24 cellular contexts compared by ENCODE assay signal in the genomic region with DNA sequence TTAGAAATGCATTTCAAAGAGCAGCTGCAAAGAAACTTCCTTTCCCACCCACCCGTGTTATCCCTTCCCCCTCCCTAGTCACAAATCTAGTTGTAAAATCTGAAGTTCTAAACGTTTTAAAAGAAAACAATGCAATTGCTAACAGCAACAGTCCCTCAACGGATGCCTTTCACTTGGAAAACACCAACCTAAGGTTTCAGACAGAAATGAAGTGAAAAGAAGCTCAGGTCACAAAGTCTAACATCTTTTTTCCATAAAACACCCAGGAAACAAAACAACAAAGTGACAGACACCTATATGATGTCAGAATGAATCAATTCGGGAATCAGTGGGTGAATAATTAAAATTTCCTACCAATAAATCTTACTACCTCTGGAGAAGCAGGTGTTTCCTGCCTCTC.
DNase-seq lines count a peak whose midpoint lies in the region; ATAC-seq and TF ChIP-seq lines count a peak whose summit lies in the region.
"Had no signal": no experiment of that assay in that cellular context is flagged by ENCODE, and none has a peak within 500 bp of the region (broad histone marks: within the 10 kb centered on the region; RNA-seq: fewer than 3 reads in every experiment).

No MANE protein-coding gene starts in this region.

- H3K4me1 ChIP-seq in BLaER1 treated with 17β-estradiol and CSF1 and Interleukin-3, amounts not matched to agents 10 nM and 100 nM, result peaks cover 25 to 37% (median 30%) of the 10 kb centered on the region in 10 experiments
- H3K4me1 ChIP-seq in upper lobe of right lung, result peaks cover 15% of the 10 kb centered on the region
- H3K4me1 ChIP-seq: BE2C had no signal

- H3K4me3 ChIP-seq in BLaER1 treated with 17β-estradiol and CSF1 and Interleukin-3, amounts not matched to agents 10 nM and 100 nM, result no peak overlapping the region
- H3K4me3 ChIP-seq in upper lobe of right lung, result no peak overlapping the region
- H3K4me3 ChIP-seq: SK-N-MC had no signal

- ATAC-seq in activated T-cell treated with anti-CD3 and anti-CD28 coated beads, Interleukin-2, amount 50 U/mL, for 4 hours, result peak; percentile 19 to 32
- ATAC-seq in HG02571 (IDR thresholded peaks at IDR 0.05; ENCODE audit: unreplicated experiment), result no peak
- no peak for ATAC-seq in esophagus mucosa
- no peak for ATAC-seq in upper lobe of right lung

- intact Hi-C loops in activated T-helper 1 cell treated with anti-CD3 and anti-CD28 coated beads, Interleukin-12 subunit alpha, Interleukin-12 subunit beta, Interleukin-2, Interleukin-4 antibody, amounts not matched to agents 30 ng/mL and 10 ng/mL and 1 ng/mL, durations not matched to agents 14 hours and 24 hours and 36 hours (cut with micrococcal nuclease), result loop anchor here (2.0 to 5.0 kb wide), 6 partner anchors 273 to 1267 kb away; partner anchors contain the start of gene UBTD2
- intact Hi-C loops in upper lobe of right lung (cut with DNase I), result loop anchor here (10.0 kb wide), 1 partner anchor 491 kb away; the partner anchor contains the start of gene FGF18

- no peak overlapping the region for H3K27ac ChIP-seq in BLaER1 treated with 17β-estradiol and CSF1 and Interleukin-3, amounts not matched to agents 10 nM and 100 nM
- no peak overlapping the region for H3K27ac ChIP-seq in upper lobe of right lung
- H3K27ac ChIP-seq: SK-N-MC had no signal

- DNase-seq in activated T-cell treated with anti-CD3 and anti-CD28 coated beads, Interleukin-2, amount 50 U/mL, for 4 hours, result no peak
- DNase-seq in activated T-cell treated with anti-CD3 and anti-CD28 coated beads, Interleukin-2, amount 50 U/mL, for 1 hour, result no peak
- no peak for DNase-seq in activated T-helper 1 cell treated with anti-CD3 and anti-CD28 coated beads, Interleukin-12 subunit alpha, Interleukin-12 subunit beta, Interleukin-2, Interleukin-4 antibody, amounts not matched to agents 30 ng/mL and 10 ng/mL and 1 ng/mL, durations not matched to agents 14 hours and 24 hours and 36 hours (ENCODE audit: low spot score)
- DNase-seq in left kidney (ENCODE audit: low read depth, low spot score), result peak; percentile 14
- DNase-seq in upper lobe of right lung, result no peak
- DNase-seq: activated CD4-positive, CD25-positive, alpha-beta regulatory T cell treated with anti-CD3 and anti-CD28 coated beads, Interleukin-2, amount 50 U/mL, for 72 hours; activated effector memory CD4-positive, alpha-beta T cell treated with Interleukin-2 at 50 U/mL for 16 hours; amniotic stem cell; BE2C; COR-L47; DMS53; effector CD8-positive, alpha-beta T cell; foreskin fibroblast; HCEC 1CT; head of caudate nucleus; naive B cell; NCI-H2081 treated with DMSO at 0.1 percent for 48 hours; NCI-H345; occipital lobe had no signal

- H3K4me1 Mint-ChIP-seq in activated T-cell treated with anti-CD3 and anti-CD28 coated beads, Interleukin-2, amount 50 U/mL, for 4 hours (ENCODE audit: low read depth), result peaks cover 45% of the 10 kb centered on the region
- H3K4me1 Mint-ChIP-seq in activated T-helper 1 cell treated with anti-CD3 and anti-CD28 coated beads, Interleukin-12 subunit alpha, Interleukin-12 subunit beta, Interleukin-2, Interleukin-4 antibody, amounts not matched to agents 30 ng/mL and 10 ng/mL and 1 ng/mL, durations not matched to agents 14 hours and 24 hours and 36 hours (ENCODE audit: low read depth), result peaks cover 33% of the 10 kb centered on the region

- TF ChIP-seq CTCF in upper lobe of right lung (IDR thresholded peaks at IDR 0.05), result no peak

- peaks cover 20 to 64% (median 43%) of the 10 kb centered on the region in 11 experiments for H3K36me3 ChIP-seq in BLaER1 treated with 17β-estradiol and CSF1 and Interleukin-3, amounts not matched to agents 10 nM and 100 nM
- peaks cover 16% of the 10 kb centered on the region for H3K36me3 ChIP-seq in upper lobe of right lung
- H3K36me3 ChIP-seq: BE2C had no signal

- H3K27ac Mint-ChIP-seq in activated T-helper 1 cell treated with anti-CD3 and anti-CD28 coated beads, Interleukin-12 subunit alpha, Interleukin-12 subunit beta, Interleukin-2, Interleukin-4 antibody, amounts not matched to agents 30 ng/mL and 10 ng/mL and 1 ng/mL, durations not matched to agents 14 hours and 24 hours and 36 hours, result peak overlapping the region; percentile 89
- H3K27ac Mint-ChIP-seq: mesothelial cell of epicardium had no signal

- no peaks in the 10 kb centered on the region for H3K9me3 Mint-ChIP-seq in activated T-cell treated with anti-CD3 and anti-CD28 coated beads, Interleukin-2, amount 50 U/mL, for 4 hours
- no peaks in the 10 kb centered on the region for H3K9me3 Mint-ChIP-seq in activated T-helper 1 cell treated with anti-CD3 and anti-CD28 coated beads, Interleukin-12 subunit alpha, Interleukin-12 subunit beta, Interleukin-2, Interleukin-4 antibody, amounts not matched to agents 30 ng/mL and 10 ng/mL and 1 ng/mL, durations not matched to agents 14 hours and 24 hours and 36 hours
- H3K9me3 Mint-ChIP-seq: mesothelial cell of epicardium, naive B cell had no signal

- H3K36me3 Mint-ChIP-seq in activated T-cell treated with anti-CD3 and anti-CD28 coated beads, Interleukin-2, amount 50 U/mL, for 4 hours (ENCODE audit: insufficient read depth), result peaks cover 12% of the 10 kb centered on the region
- peaks cover 12% of the 10 kb centered on the region for H3K36me3 Mint-ChIP-seq in activated T-helper 1 cell treated with anti-CD3 and anti-CD28 coated beads, Interleukin-12 subunit alpha, Interleukin-12 subunit beta, Interleukin-2, Interleukin-4 antibody, amounts not matched to agents 30 ng/mL and 10 ng/mL and 1 ng/mL, durations not matched to agents 14 hours and 24 hours and 36 hours (ENCODE audit: low read depth)
- H3K36me3 Mint-ChIP-seq: naive B cell had no signal

- peak overlapping the region; percentile 11 for H3K4me3 Mint-ChIP-seq in activated T-cell treated with anti-CD3 and anti-CD28 coated beads, Interleukin-2, amount 50 U/mL, for 4 hours
- no peak overlapping the region for H3K4me3 Mint-ChIP-seq in activated T-helper 1 cell treated with anti-CD3 and anti-CD28 coated beads, Interleukin-12 subunit alpha, Interleukin-12 subunit beta, Interleukin-2, Interleukin-4 antibody, amounts not matched to agents 30 ng/mL and 10 ng/mL and 1 ng/mL, durations not matched to agents 14 hours and 24 hours and 36 hours
- H3K4me3 Mint-ChIP-seq: mesothelial cell of epicardium, naive B cell had no signal

- peaks cover 67 to 100% (median 95%) of the 10 kb centered on the region in 11 experiments for H4K20me1 ChIP-seq in BLaER1 treated with 17β-estradiol and CSF1 and Interleukin-3, amounts not matched to agents 10 nM and 100 nM

- no peaks in the 10 kb centered on the region for H3K27me3 ChIP-seq in BLaER1 treated with 17β-estradiol and CSF1 and Interleukin-3, amounts not matched to agents 10 nM and 100 nM
- no peaks in the 10 kb centered on the region for H3K27me3 ChIP-seq in upper lobe of right lung
- H3K27me3 ChIP-seq: BE2C had no signal

- peak overlapping the region; percentile 18 to 81 (median 61); a peak in 21 of 22 replicates for H3K4me2 ChIP-seq in BLaER1 treated with 17β-estradiol and CSF1 and Interleukin-3, amounts not matched to agents 10 nM and 100 nM

- H3K9ac ChIP-seq in BLaER1 treated with 17β-estradiol and CSF1 and Interleukin-3, amounts not matched to agents 10 nM and 100 nM, result peak overlapping the region in 5 of 11 experiments; percentile 12 to 44 (median 17); a peak in 3 of 22 replicates

- no peaks in the 10 kb centered on the region for H3K9me3 ChIP-seq in BLaER1 treated with 17β-estradiol and CSF1 and Interleukin-3, amounts not matched to agents 10 nM and 100 nM (replicated peaks in 1 of 11)
- no peaks in the 10 kb centered on the region for H3K9me3 ChIP-seq in upper lobe of right lung
- H3K9me3 ChIP-seq: BE2C had no signal

- H3K27me3 Mint-ChIP-seq in activated T-cell treated with anti-CD3 and anti-CD28 coated beads, Interleukin-2, amount 50 U/mL, for 4 hours (ENCODE audit: low read depth), result no peaks in the 10 kb centered on the region
- H3K27me3 Mint-ChIP-seq in activated T-helper 1 cell treated with anti-CD3 and anti-CD28 coated beads, Interleukin-12 subunit alpha, Interleukin-12 subunit beta, Interleukin-2, Interleukin-4 antibody, amounts not matched to agents 30 ng/mL and 10 ng/mL and 1 ng/mL, durations not matched to agents 14 hours and 24 hours and 36 hours (ENCODE audit: insufficient read depth), result no peaks in the 10 kb centered on the region
- H3K27me3 Mint-ChIP-seq: naive B cell had no signal

Comparison
In these comparisons a context has a peak if more than half of its experiments do, and no peak if none do; other contexts are left out.
1. ATAC-seq: peak in activated T-cell treated with anti-CD3 and anti-CD28 coated beads, Interleukin-2, amount 50 U/mL, for 4 hours (2 of 2); none in HG02571 (single experiment), esophagus mucosa (single experiment) and upper lobe of right lung (single experiment).